ENCODE assay signal across 11 cellular contexts in the genomic region with DNA sequence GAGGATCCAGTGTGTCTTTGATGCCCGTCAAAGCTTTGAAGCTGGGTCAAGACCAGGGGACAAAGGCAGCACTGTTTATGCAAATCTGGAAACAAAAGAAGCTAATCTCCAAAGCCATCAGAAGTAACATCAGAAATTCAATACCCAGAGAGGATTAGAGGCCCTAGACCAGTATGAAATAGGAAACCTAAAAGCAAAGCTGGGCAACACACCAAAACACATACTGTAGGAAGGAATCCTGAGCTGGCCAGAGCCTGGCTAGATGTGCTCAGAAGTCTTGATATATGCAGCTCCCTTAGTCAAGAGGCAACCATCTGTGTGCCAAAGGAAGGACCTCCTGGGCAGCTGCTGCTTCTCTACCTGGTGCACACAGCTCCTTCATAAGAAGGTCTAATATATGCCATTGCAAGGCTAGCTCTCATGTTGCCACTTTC. TPM values are rescaled to one million over a fixed set of nuclear protein-coding genes. Genes with fewer than 3 reads are reported as not detected.
DNase-seq lines count a peak whose midpoint lies in the region; ATAC-seq and TF ChIP-seq lines count a peak whose summit lies in the region.
"Had no signal": no experiment of that assay in that cellular context is flagged by ENCODE, and none has a peak within 500 bp of the region (broad histone marks: within the 10 kb centered on the region; RNA-seq: fewer than 3 reads in every experiment).

No MANE protein-coding gene starts in this region.

- no peaks in the 10 kb centered on the region for H3K36me3 Mint-ChIP-seq in chondrocyte (ENCODE audit: low read depth)
- H3K36me3 Mint-ChIP-seq in T-helper 2 cell treated with Interferon-gamma antibody and Interleukin-4, amounts not matched to agents 5 μg/mL and 100 μg/mL, for 36 hours (ENCODE audit: low read depth), result no peaks in the 10 kb centered on the region

- peak; percentile 83 to 94 (median 91) for ATAC-seq in psoas muscle

- TF ChIP-seq CTCF in chondrocyte (IDR thresholded peaks at IDR 0.05), result no peak
- no peak for TF ChIP-seq CTCF in psoas muscle (IDR thresholded peaks at IDR 0.05)

- H3K27me3 ChIP-seq in psoas muscle (ENCODE audit: insufficient read depth in 3 of 3, low read length in 2 of 3), result no peaks in the 10 kb centered on the region

- H3K9me3 Mint-ChIP-seq in chondrocyte (ENCODE audit: low read depth), result no peaks in the 10 kb centered on the region
- no peaks in the 10 kb centered on the region for H3K9me3 Mint-ChIP-seq in T-helper 2 cell treated with Interferon-gamma antibody and Interleukin-4, amounts not matched to agents 5 μg/mL and 100 μg/mL, for 36 hours
- H3K9me3 Mint-ChIP-seq: H9 had no signal

- no peaks in the 10 kb centered on the region for H3K27me3 Mint-ChIP-seq in chondrocyte (ENCODE audit: low read depth)
- peaks cover 52% of the 10 kb centered on the region for H3K27me3 Mint-ChIP-seq in T-helper 2 cell treated with Interferon-gamma antibody and Interleukin-4, amounts not matched to agents 5 μg/mL and 100 μg/mL, for 36 hours (ENCODE audit: low read depth)

- H3K4me1 ChIP-seq in psoas muscle, result peaks cover 44% of the 10 kb centered on the region

- no peaks in the 10 kb centered on the region for H3K9me3 ChIP-seq in psoas muscle

- DNase-seq in ELR (ENCODE audit: low read depth) (peak; percentile 22), NCI-H2196 (lab: John Stamatoyannopoulos, UW; ENCODE audit: unreplicated experiment) (peak; percentile 87), chondrocyte (ENCODE audit: low spot score) (no peak), psoas muscle (peak; percentile 32 to 54), ACHN (no peak), NCI-H146 treated with DMSO at 0.1 percent for 48 hours (lab: John Stamatoyannopoulos, UW; ENCODE audit: unreplicated experiment) (no peak)
- no peak for DNase-seq in T-helper 2 cell treated with Interferon-gamma antibody and Interleukin-4, amounts not matched to agents 5 μg/mL and 100 μg/mL, for 36 hours (ENCODE audit: low spot score)
- DNase-seq in activated CD8-positive, alpha-beta memory T cell treated with anti-CD3 and anti-CD28 coated beads for 24 hours, result no peak
- DNase-seq: H9, SIG-M5 had no signal

- H3K4me1 Mint-ChIP-seq in chondrocyte (ENCODE audit: low read depth), result peaks cover 16% of the 10 kb centered on the region
- no peaks in the 10 kb centered on the region for H3K4me1 Mint-ChIP-seq in T-helper 2 cell treated with Interferon-gamma antibody and Interleukin-4, amounts not matched to agents 5 μg/mL and 100 μg/mL, for 36 hours (ENCODE audit: low read depth)

- peak overlapping the region; percentile 71 for H3K27ac Mint-ChIP-seq in chondrocyte (ENCODE audit: unreplicated experiment)
- H3K27ac Mint-ChIP-seq in T-helper 2 cell treated with Interferon-gamma antibody and Interleukin-4, amounts not matched to agents 5 μg/mL and 100 μg/mL, for 36 hours, result no peak overlapping the region
- H3K27ac Mint-ChIP-seq: H9 had no signal

- in situ Hi-C loops in ACHN (cut with HindIII; ENCODE audit: low pct_ligation_motif_present, low pct_unique_long_range_greater_than_20kb, low sequenced_read_pairs), result no loop called here

- H3K4me3 Mint-ChIP-seq in chondrocyte (ENCODE audit: unreplicated experiment), result no peak overlapping the region
- no peak overlapping the region for H3K4me3 Mint-ChIP-seq in T-helper 2 cell treated with Interferon-gamma antibody and Interleukin-4, amounts not matched to agents 5 μg/mL and 100 μg/mL, for 36 hours
- H3K4me3 Mint-ChIP-seq: H9 had no signal

- H3K36me3 ChIP-seq in psoas muscle (ENCODE audit: insufficient read depth in 1 of 2, low read depth in 1 of 2), result no peaks in the 10 kb centered on the region

- 25 to 44% (median 32%) methylated on average over 1 of the region's 1 CpG for WGBS in psoas muscle, 3 donors

- intact Hi-C loops in psoas muscle (cut with DNase I), result no loop called here

- peak overlapping the region; percentile 56 for H3K27ac ChIP-seq in psoas muscle

- no peak overlapping the region for H3K4me3 ChIP-seq in psoas muscle

RNA-seq across cellular contexts. Expression of gene COLGALT2, which starts 12.3 kb away (rescaled TPM):
- 3.4 to 8.8 TPM (median 8.1 TPM) in 3 replicates for total RNA-seq in chondrocyte
- total RNA-seq in psoas muscle, result 10 to 100 TPM in 1 of 4 donors, 1 to 10 TPM in 3; 2.1 to 15.5 (median 6.4) TPM
- polyA plus RNA-seq in psoas muscle, result 1 to 10 TPM in 2 of 3 donors, under 1 TPM in 1; 0.83 to 1.9 (median 1.4) TPM
- total RNA-seq: endothelial cell of umbilical vein had no signal

RNA-seq across cellular contexts. Expression of gene TSEN15, which starts 26.3 kb away (rescaled TPM):
- total RNA-seq in chondrocyte (38.8 to 41.5 TPM (median 40.6 TPM) in 3 replicates), psoas muscle (10 to 100 TPM; 21.0 to 32.1 (median 25.0) TPM)
- polyA plus RNA-seq in psoas muscle, result 10 to 100 TPM; 15.9 to 38.7 (median 19.3) TPM

Comparison
In these comparisons a context has a peak if more than half of its experiments do, and no peak if none do; other contexts are left out.
1. DNase-seq: peak in ELR (single experiment), NCI-H2196 (single experiment) and psoas muscle (2 of 2); none in chondrocyte (single experiment), T-helper 2 cell treated with Interferon-gamma antibody and Interleukin-4, amounts not matched to agents 5 μg/mL and 100 μg/mL, for 36 hours (single experiment), ACHN (single experiment), activated CD8-positive, alpha-beta memory T cell treated with anti-CD3 and anti-CD28 coated beads for 24 hours (single experiment) and NCI-H146 treated with DMSO at 0.1 percent for 48 hours (single experiment).